In the genomic region with DNA sequence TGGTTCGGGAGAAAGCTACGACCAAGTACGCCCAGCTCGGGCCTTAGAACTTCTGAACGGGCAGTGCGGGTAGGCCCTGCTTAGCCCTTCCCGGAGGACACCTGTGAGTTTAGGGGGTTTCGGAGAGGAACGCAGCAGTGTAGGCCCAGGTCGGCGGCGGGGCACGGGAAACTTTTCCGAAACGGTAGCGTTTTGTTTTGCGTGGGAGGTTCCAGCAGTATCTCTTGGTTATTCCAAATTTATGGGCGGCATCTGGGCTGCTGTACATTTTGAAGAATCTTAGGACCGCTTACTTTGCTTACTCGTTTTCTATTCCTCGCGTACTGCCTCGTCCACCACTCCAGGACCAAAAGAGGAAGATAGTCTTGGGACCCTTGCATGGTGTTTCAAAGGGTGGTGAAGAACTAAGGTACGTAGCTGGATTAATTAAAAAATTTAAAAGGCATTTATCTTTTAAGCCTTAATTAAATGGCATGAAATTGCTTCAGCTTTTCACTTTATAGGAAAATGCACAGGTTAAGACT, we compare ENCODE assay signal across 8 cellular contexts. TPM values are rescaled to one million over a fixed set of nuclear protein-coding genes. Genes with fewer than 3 reads are reported as not detected.
DNase-seq lines count a peak whose midpoint lies in the region; ATAC-seq and TF ChIP-seq lines count a peak whose summit lies in the region.

No MANE protein-coding gene starts in this region.

- intact Hi-C loops in mucosa of descending colon (cut with DNase I, micrococcal nuclease) = no loop called here

- DNase-seq in COLO829 (ENCODE audit: low spot score) (peak; percentile 1), NCI-H69 (lab: John Stamatoyannopoulos, UW) (peak; percentile 61), coronary artery (ENCODE audit: low spot score) (no peak), mucosa of descending colon (no peak), GM19238 (ENCODE audit: insufficient read length, low spot score) (no peak), NCI-H2081 (lab: John Stamatoyannopoulos, UW) (no peak), AML-193 (lab: John Stamatoyannopoulos, UW) (no peak)

- peaks cover 11% of the 10 kb centered on the region for H3K4me1 ChIP-seq in mucosa of descending colon (ENCODE audit: low read depth)

- peak overlapping the region; percentile 96 for H3K4me3 ChIP-seq in coronary artery
- H3K4me3 ChIP-seq in mucosa of descending colon = peak overlapping the region; percentile 58

- peak; percentile 18 for ATAC-seq in GM21737 (IDR thresholded peaks at IDR 0.05; ENCODE audit: unreplicated experiment)
- ATAC-seq in mucosa of descending colon = peak; percentile 80

- no peak for TF ChIP-seq CTCF in coronary artery (IDR thresholded peaks at IDR 0.05)
- TF ChIP-seq CTCF in mucosa of descending colon (IDR thresholded peaks at IDR 0.05) = no peak

- peak overlapping the region; percentile 93 to 96 for H3K27ac ChIP-seq in coronary artery

- peaks cover 7% of the 10 kb centered on the region for H3K9me3 ChIP-seq in mucosa of descending colon

- H3K36me3 ChIP-seq in mucosa of descending colon (ENCODE audit: low read depth) = no peaks in the 10 kb centered on the region

RNA-seq across cellular contexts. Expression of a gene that starts 0.5 kb away (rescaled TPM):
- 10 to 100 TPM; 59.2 to 69.6 (median 63.2) TPM for total RNA-seq in mucosa of descending colon

Comparison
In these comparisons a context has a peak if more than half of its experiments do, and no peak if none do; other contexts are left out.
1. DNase-seq: peak in COLO829 (single experiment) and NCI-H69 (single experiment); none in coronary artery (single experiment), mucosa of descending colon (0 of 3), GM19238 (single experiment), NCI-H2081 (0 of 2) and AML-193 (0 of 2).